29 cellular contexts compared by ENCODE assay signal in the genomic region with DNA sequence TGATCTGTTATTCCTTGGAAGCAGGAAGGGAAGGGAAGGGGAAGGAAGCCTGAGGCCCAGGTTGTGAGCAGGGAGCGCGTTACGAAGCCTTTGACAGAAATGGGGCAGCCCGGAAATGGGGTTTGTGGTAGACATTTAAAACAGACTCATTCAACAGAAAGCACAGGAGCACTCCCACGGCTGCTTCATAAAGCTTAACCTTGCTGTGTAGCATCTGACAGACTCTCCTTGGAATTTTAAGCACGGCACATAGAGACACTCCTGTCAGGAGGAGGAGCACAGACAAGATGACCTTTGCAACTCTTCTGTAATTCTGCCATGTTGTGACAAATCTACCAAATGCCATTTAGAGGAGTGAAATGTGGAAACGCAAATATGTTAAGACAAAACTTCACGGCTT.
DNase-seq lines count a peak whose midpoint lies in the region; ATAC-seq and TF ChIP-seq lines count a peak whose summit lies in the region.
"Had no signal": no experiment of that assay in that cellular context is flagged by ENCODE, and none has a peak within 500 bp of the region (broad histone marks: within the 10 kb centered on the region; RNA-seq: fewer than 3 reads in every experiment).

No MANE protein-coding gene starts in this region.

- H3K9me3 ChIP-seq in smooth muscle cell (replicated peaks; ENCODE audit: low read depth) (no peaks in the 10 kb centered on the region), GM23248 (ENCODE audit: low read depth) (no peaks in the 10 kb centered on the region)
- H3K9me3 ChIP-seq: adrenal gland, heart right ventricle, Peyer's patch, SJCRH30, stomach, tibial nerve had no signal

- H3K4me1 ChIP-seq in smooth muscle cell (ENCODE audit: low read depth), result peaks cover 3% of the 10 kb centered on the region
- H3K4me1 ChIP-seq in GM23248 (ENCODE audit: insufficient read depth), result no peaks in the 10 kb centered on the region
- H3K4me1 ChIP-seq: adrenal gland, Peyer's patch had no signal

- no peaks in the 10 kb centered on the region for H4K20me1 ChIP-seq in smooth muscle cell (ENCODE audit: low read depth)
- no peaks in the 10 kb centered on the region for H4K20me1 ChIP-seq in GM23248 (ENCODE audit: insufficient read depth)

- H3K9me2 ChIP-seq in GM23248 (ENCODE audit: insufficient read depth), result no peaks in the 10 kb centered on the region

- no peaks in the 10 kb centered on the region for H3K9me3 Mint-ChIP-seq in activated CD4-positive, alpha-beta T cell treated with anti-CD3 and anti-CD28 coated beads for 36 hours (ENCODE audit: low read depth)
- H3K9me3 Mint-ChIP-seq in endothelial cell (ENCODE audit: unreplicated experiment), result no peaks in the 10 kb centered on the region
- H3K9me3 Mint-ChIP-seq: activated CD4-positive, alpha-beta T cell treated with anti-CD3 and anti-CD28 coated beads, Interleukin-2, amount 10 ng/mL, durations not matched to agents 7 days and 5 days; T-cell had no signal

- no peaks in the 10 kb centered on the region for H3K36me3 ChIP-seq in smooth muscle cell (ENCODE audit: low read depth)
- H3K36me3 ChIP-seq in GM23248 (ENCODE audit: low read depth), result no peaks in the 10 kb centered on the region
- H3K36me3 ChIP-seq: adrenal gland, brain microvascular endothelial cell, heart right ventricle, Peyer's patch, SJCRH30, stomach, tibial nerve had no signal

- H2AFZ ChIP-seq in smooth muscle cell (ENCODE audit: low read depth) (peak overlapping the region; percentile 54), GM23248 (no peak overlapping the region)

- H3K27me3 Mint-ChIP-seq in activated CD4-positive, alpha-beta T cell treated with anti-CD3 and anti-CD28 coated beads for 36 hours, result no peaks in the 10 kb centered on the region
- H3K27me3 Mint-ChIP-seq in endothelial cell (ENCODE audit: unreplicated experiment), result peaks cover 6% of the 10 kb centered on the region
- H3K27me3 Mint-ChIP-seq: activated CD4-positive, alpha-beta T cell treated with anti-CD3 and anti-CD28 coated beads, Interleukin-2, amount 10 ng/mL, durations not matched to agents 7 days and 5 days had no signal

- in situ Hi-C loops in GM23248 (cut with MboI), result no loop called here

- DNase-seq in activated CD4-positive, alpha-beta T cell treated with anti-CD3 and anti-CD28 coated beads for 36 hours, result peak; percentile 16
- DNase-seq in activated CD4-positive, alpha-beta T cell treated with anti-CD3 and anti-CD28 coated beads for 4 hours, result no peak
- DNase-seq in Jurkat, Clone E6-1 (ENCODE audit: low read depth, low spot score), result peak; percentile 47
- no peak for DNase-seq in endothelial cell (ENCODE audit: low spot score)
- no peak for DNase-seq in smooth muscle cell (lab: John Stamatoyannopoulos, UW; ENCODE audit: unreplicated experiment)
- no peak for DNase-seq in NCI-H526 (lab: John Stamatoyannopoulos, UW)
- DNase-seq in GM23248, result no peak
- DNase-seq: activated CD4-positive, alpha-beta T cell treated with anti-CD3 and anti-CD28 coated beads, Interleukin-2, amount 10 ng/mL, durations not matched to agents 7 days and 5 days; adrenal gland; AML-193; brain microvascular endothelial cell; CD8-positive, alpha-beta memory T cell; effector CD4-positive, alpha-beta T cell; GOT3; heart right ventricle; left cardiac atrium; NCI-H1694 treated with DMSO at 0.1 percent for 48 hours; NCI-H2171 treated with DMSO at 0.1 percent for 48 hours; NCI-H526 treated with DMSO at 0.1 percent for 48 hours; Peyer's patch; SJCRH30; stimulated activated CD4-positive, alpha-beta T cell treated with anti-CD3 and anti-CD28 coated beads, Interleukin-12 subunit alpha, Interleukin-12 subunit beta, amount 100 ng/mL, for 4 hours; stimulated activated CD4-positive, alpha-beta T cell treated with anti-CD3 and anti-CD28 coated beads, Interleukin-4, amount 100 ng/mL, for 4 hours; stomach; T-cell had no signal

- TF ChIP-seq CTCF in endothelial cell (IDR thresholded peaks at IDR 0.05; ENCODE audit: unreplicated experiment) (no peak), smooth muscle cell (IDR thresholded peaks at IDR 0.05; ENCODE audit: borderline replicate concordance, insufficient read depth, poor library complexity, severe bottlenecking) (no peak)

- H3K4me2 ChIP-seq in smooth muscle cell (no peak overlapping the region), GM23248 (ENCODE audit: unreplicated experiment) (no peak overlapping the region)
- H3K4me2 ChIP-seq: KMS-11 had no signal

- H3K36me3 Mint-ChIP-seq in activated CD4-positive, alpha-beta T cell treated with anti-CD3 and anti-CD28 coated beads for 36 hours (ENCODE audit: low read depth), result no peaks in the 10 kb centered on the region
- H3K36me3 Mint-ChIP-seq in endothelial cell (ENCODE audit: low read depth, unreplicated experiment), result no peaks in the 10 kb centered on the region
- H3K36me3 Mint-ChIP-seq: CD8-positive, alpha-beta memory T cell; T-cell had no signal

- H3K4me1 Mint-ChIP-seq in activated CD4-positive, alpha-beta T cell treated with anti-CD3 and anti-CD28 coated beads for 36 hours, result peaks cover 8% of the 10 kb centered on the region
- H3K4me1 Mint-ChIP-seq in endothelial cell (ENCODE audit: unreplicated experiment), result peaks cover 46% of the 10 kb centered on the region

- H3K79me2 ChIP-seq in smooth muscle cell (ENCODE audit: low read depth), result no peaks in the 10 kb centered on the region
- no peaks in the 10 kb centered on the region for H3K79me2 ChIP-seq in GM23248 (ENCODE audit: insufficient read depth)

- H3K27ac Mint-ChIP-seq in activated CD4-positive, alpha-beta T cell treated with anti-CD3 and anti-CD28 coated beads for 36 hours, result no peak overlapping the region
- peak overlapping the region; percentile 10 for H3K27ac Mint-ChIP-seq in endothelial cell (ENCODE audit: unreplicated experiment)
- H3K27ac Mint-ChIP-seq: activated CD4-positive, alpha-beta T cell treated with anti-CD3 and anti-CD28 coated beads, Interleukin-2, amount 10 ng/mL, durations not matched to agents 7 days and 5 days; T-cell had no signal

- H3K4me3 ChIP-seq in Jurkat, Clone E6-1 (ENCODE audit: low read length), result no peak overlapping the region
- H3K4me3 ChIP-seq in smooth muscle cell (no peak overlapping the region), GM23248 (no peak overlapping the region)
- H3K4me3 ChIP-seq: adrenal gland, heart right ventricle, Peyer's patch, SJCRH30, stomach, tibial nerve had no signal

- intact Hi-C loops in activated CD4-positive, alpha-beta T cell treated with anti-CD3 and anti-CD28 coated beads for 36 hours (cut with DNase I, micrococcal nuclease), result no loop called here

- WGBS in smooth muscle cell (ENCODE audit: low lambda C conversion rate), result 57% methylated on average over 8 of the region's 8 CpGs
- WGBS in GM23248 (ENCODE audit: low coverage in 1 of 2, low lambda C conversion rate in 2 of 2, missing lambda C conversion rate in 2 of 2), 2 experiments, result 92% methylated on average over 8 of the region's 8 CpGs

- peak overlapping the region; percentile 80 for H3K27ac ChIP-seq in smooth muscle cell (ENCODE audit: low read depth)
- no peak overlapping the region for H3K27ac ChIP-seq in GM23248
- H3K27ac ChIP-seq: 22Rv1, adrenal gland, brain microvascular endothelial cell, heart right ventricle, KMS-11, Peyer's patch, SJCRH30, stomach, tibial nerve had no signal

- no peak for ATAC-seq in activated CD4-positive, alpha-beta T cell treated with anti-CD3 and anti-CD28 coated beads for 36 hours
- ATAC-seq in GM21717 (IDR thresholded peaks at IDR 0.05; ENCODE audit: unreplicated experiment), result no peak
- ATAC-seq: heart right ventricle, left cardiac atrium, T-cell had no signal

- H3K9ac ChIP-seq in smooth muscle cell (ENCODE audit: low read depth) (peak overlapping the region; percentile 34), GM23248 (no peak overlapping the region)
- H3K9ac ChIP-seq: KMS-11 had no signal

- CTCF ChIA-PET in activated CD4-positive, alpha-beta T cell treated with anti-CD3 and anti-CD28 coated beads for 36 hours (lab: Charles Lee), result no interaction called here

- POLR2A ChIA-PET in activated CD4-positive, alpha-beta T cell treated with anti-CD3 and anti-CD28 coated beads for 36 hours (lab: Charles Lee), result no interaction called here

- H3F3A ChIP-seq in smooth muscle cell (ENCODE audit: low read depth), result peaks cover 4% of the 10 kb centered on the region
- H3F3A ChIP-seq in GM23248 (ENCODE audit: insufficient read depth), result no peaks in the 10 kb centered on the region

- no peaks in the 10 kb centered on the region for H3K27me3 ChIP-seq in smooth muscle cell (ENCODE audit: low read depth)
- no peaks in the 10 kb centered on the region for H3K27me3 ChIP-seq in GM23248 (replicated peaks; ENCODE audit: insufficient read depth)
- H3K27me3 ChIP-seq: adrenal gland, brain microvascular endothelial cell, heart right ventricle, Peyer's patch, SJCRH30, stomach, tibial nerve had no signal

- no peak overlapping the region for H3K4me3 Mint-ChIP-seq in activated CD4-positive, alpha-beta T cell treated with anti-CD3 and anti-CD28 coated beads for 36 hours
- H3K4me3 Mint-ChIP-seq in endothelial cell (ENCODE audit: unreplicated experiment), result no peak overlapping the region
- H3K4me3 Mint-ChIP-seq: activated CD4-positive, alpha-beta T cell treated with anti-CD3 and anti-CD28 coated beads, Interleukin-2, amount 10 ng/mL, durations not matched to agents 7 days and 5 days had no signal

Comparison
In these comparisons a context has a peak if more than half of its experiments do, and no peak if none do; other contexts are left out.
1. DNase-seq: peak in activated CD4-positive, alpha-beta T cell treated with anti-CD3 and anti-CD28 coated beads for 36 hours (single experiment) and Jurkat, Clone E6-1 (single experiment); none in activated CD4-positive, alpha-beta T cell treated with anti-CD3 and anti-CD28 coated beads for 4 hours (0 of 2), endothelial cell (single experiment), smooth muscle cell (single experiment), NCI-H526 (0 of 2) and GM23248 (single experiment).